In genomic region chr2:238720232-238720672, GRCh38 we compare ENCODE assay signal across 8 cellular contexts.
DNase-seq lines count a peak whose midpoint lies in the region; TF ChIP-seq lines count a peak whose summit lies in the region.

No MANE protein-coding gene starts in this region.

- H4K8ac ChIP-seq in mesenchymal stem cell (ENCODE audit: low read length) = no peak overlapping the region

- H2AK5ac ChIP-seq in mesenchymal stem cell (ENCODE audit: low read length, severe bottlenecking) = no peak overlapping the region

- H2AFZ ChIP-seq in smooth muscle cell (ENCODE audit: low read depth) (no peak overlapping the region), mesenchymal stem cell (ENCODE audit: low read depth, low read length) (no peak overlapping the region)

- H3K79me1 ChIP-seq in mesenchymal stem cell (replicated peaks; ENCODE audit: low read length, poor library complexity, severe bottlenecking) = no peaks in the 10 kb centered on the region

- no peak overlapping the region for H2BK120ac ChIP-seq in mesenchymal stem cell (ENCODE audit: low read depth, low read length)

- H3K36me3 ChIP-seq in smooth muscle cell (ENCODE audit: low read depth) = no peaks in the 10 kb centered on the region
- H3K36me3 ChIP-seq in mesenchymal stem cell (ENCODE audit: control insufficient read depth in 1 of 2, insufficient read depth in 2 of 2, low read depth in 1 of 2, low read length in 2 of 2) = no peaks in the 10 kb centered on the region

- H3K18ac ChIP-seq in mesenchymal stem cell (ENCODE audit: low read depth in 1 of 2, low read length in 2 of 2) = no peak overlapping the region

- H3K27ac ChIP-seq in smooth muscle cell (ENCODE audit: low read depth) (no peak overlapping the region), mesenchymal stem cell (ENCODE audit: low read length, poor library complexity, severe bottlenecking) (no peak overlapping the region)

- H3K4me2 ChIP-seq in smooth muscle cell (no peak overlapping the region), mesenchymal stem cell (ENCODE audit: low read length, poor library complexity, severe bottlenecking) (no peak overlapping the region)

- H3K4ac ChIP-seq in mesenchymal stem cell (ENCODE audit: low read depth in 1 of 2, low read length in 2 of 2) = no peak overlapping the region

- H4K20me1 ChIP-seq in smooth muscle cell (ENCODE audit: low read depth) = no peaks in the 10 kb centered on the region

- H3K14ac ChIP-seq in mesenchymal stem cell (ENCODE audit: low read length in 2 of 2) = no peak overlapping the region

- H3F3A ChIP-seq in smooth muscle cell (ENCODE audit: low read depth) = no peaks in the 10 kb centered on the region

- no peak overlapping the region for H3K9ac ChIP-seq in smooth muscle cell (ENCODE audit: low read depth)
- no peak overlapping the region for H3K9ac ChIP-seq in mesenchymal stem cell (ENCODE audit: low read length)

- TF ChIP-seq CTCF in foreskin fibroblast (IDR thresholded peaks at IDR 0.05; ENCODE audit: low read depth, low read length) (peak; percentile 49), smooth muscle cell (IDR thresholded peaks at IDR 0.05; ENCODE audit: borderline replicate concordance, insufficient read depth, poor library complexity, severe bottlenecking) (peak; percentile 68)

- H4K91ac ChIP-seq in mesenchymal stem cell (ENCODE audit: low read length) = no peak overlapping the region

- peak; percentile 35 to 36 for DNase-seq in SHP77 (lab: John Stamatoyannopoulos, UW)
- DNase-seq in SHP77 treated with DMSO at 0.1 percent for 48 hours (lab: John Stamatoyannopoulos, UW) = no peak
- DNase-seq in NCI-H2196 (lab: John Stamatoyannopoulos, UW; ENCODE audit: unreplicated experiment) = peak; percentile 51
- DNase-seq in activated CD8-positive, alpha-beta memory T cell treated with anti-CD3 and anti-CD28 coated beads, Interleukin-2, amount 50 U/mL, for 48 hours = peak; percentile 85
- DNase-seq in foreskin fibroblast = peak in 1 of 2 donors; percentile 40
- no peak for DNase-seq in smooth muscle cell (lab: John Stamatoyannopoulos, UW; ENCODE audit: unreplicated experiment)
- DNase-seq in mesenchymal stem cell = no peak
- DNase-seq in dedifferentiated amniotic fluid mesenchymal stem cell (ENCODE audit: extremely low spot score) = no peak

- H2BK15ac ChIP-seq in mesenchymal stem cell (ENCODE audit: low read depth, poor library complexity, severe bottlenecking) = no peak overlapping the region

- H3K79me2 ChIP-seq in smooth muscle cell (ENCODE audit: low read depth) = no peaks in the 10 kb centered on the region

- H3K4me1 ChIP-seq in smooth muscle cell (ENCODE audit: low read depth) (no peaks in the 10 kb centered on the region), mesenchymal stem cell (ENCODE audit: control insufficient read depth, insufficient read depth, low read depth, low read length) (peaks cover 1% of the 10 kb centered on the region)

- H3K23ac ChIP-seq in mesenchymal stem cell (ENCODE audit: low read length in 2 of 2) = no peak overlapping the region

- H3K4me3 ChIP-seq in foreskin fibroblast (ENCODE audit: low read depth in 1 of 2, low read length in 2 of 2) (no peak overlapping the region), smooth muscle cell (no peak overlapping the region), mesenchymal stem cell (ENCODE audit: insufficient read depth in 1 of 2, low read depth in 1 of 2, low read length in 2 of 2) (no peak overlapping the region)

- no peaks in the 10 kb centered on the region for H3K9me3 ChIP-seq in smooth muscle cell (replicated peaks; ENCODE audit: low read depth)
- H3K9me3 ChIP-seq in mesenchymal stem cell (ENCODE audit: control insufficient read depth, low read length) = no peaks in the 10 kb centered on the region

- 25% methylated on average over 15 of the region's 15 CpGs for WGBS in smooth muscle cell (ENCODE audit: low lambda C conversion rate)
- WGBS in mesenchymal stem cell = 63% methylated on average over 15 of the region's 15 CpGs

- no peak overlapping the region for H2BK12ac ChIP-seq in mesenchymal stem cell (ENCODE audit: low read length in 2 of 2)

- H3K27me3 ChIP-seq in smooth muscle cell (ENCODE audit: low read depth) = peaks cover 11% of the 10 kb centered on the region
- no peaks in the 10 kb centered on the region for H3K27me3 ChIP-seq in mesenchymal stem cell (ENCODE audit: control insufficient read depth in 1 of 2, insufficient read depth in 1 of 2, low read length in 2 of 2)

- H2BK5ac ChIP-seq in mesenchymal stem cell (ENCODE audit: low read depth, low read length, poor library complexity, severe bottlenecking) = no peak overlapping the region

Comparison
In these comparisons a context has a peak if more than half of its experiments do, and no peak if none do; other contexts are left out.
1. DNase-seq: peak in SHP77 (2 of 2), NCI-H2196 (single experiment) and activated CD8-positive, alpha-beta memory T cell treated with anti-CD3 and anti-CD28 coated beads, Interleukin-2, amount 50 U/mL, for 48 hours (single experiment); none in SHP77 treated with DMSO at 0.1 percent for 48 hours (single experiment), smooth muscle cell (single experiment), mesenchymal stem cell (single experiment) and dedifferentiated amniotic fluid mesenchymal stem cell (single experiment).